Comparison of ENCODE assay signal across 1 cellular context in genomic region chr17:59330314-59330942, GRCh38.
A peak's percentile ranks its signal among the peaks of the same experiment; 100 is the strongest.
TF ChIP-seq lines count a peak whose summit lies in the region.

No MANE protein-coding gene starts in this region.

TF ChIP-seq in HepG2, 621 proteins besides CTCF, POLR2A, EP300 and RAD21 (continued from another document and continues in another):
- TF ChIP-seq PATZ1 (CRISPR knock-in tag; IDR thresholded peaks at IDR 0.05) (peak; percentile 72), GRHL1 (CRISPR knock-in tag; conservative IDR thresholded peaks at IDR 0.05) (no peak), MNT (IDR thresholded peaks at IDR 0.05) (peak; percentile 69), TBP (CRISPR knock-in tag; IDR thresholded peaks at IDR 0.05) (no peak), ZNF251 (CRISPR knock-in tag; IDR thresholded peaks at IDR 0.05) (no peak), ZZZ3 (CRISPR knock-in tag; IDR thresholded peaks at IDR 0.05; ENCODE audit: borderline replicate concordance) (no peak), ZNF816 (CRISPR knock-in tag; IDR thresholded peaks at IDR 0.05; ENCODE audit: borderline replicate concordance) (no peak), EED (CRISPR knock-in tag; IDR thresholded peaks at IDR 0.05) (no peak), ATF2 (CRISPR knock-in tag; IDR thresholded peaks at IDR 0.05) (peak; percentile 66; the same call in 1 of the 2 replicates), SPEN (CRISPR knock-in tag; IDR thresholded peaks at IDR 0.05; ENCODE audit: low read depth) (peak; percentile 58), PLRG1 (conservative IDR thresholded peaks at IDR 0.05) (no peak), JUN (CRISPR knock-in tag; IDR thresholded peaks at IDR 0.05) (no peak), DRAP1 (CRISPR knock-in tag; IDR thresholded peaks at IDR 0.05) (peak; percentile 96), MATR3 (CRISPR knock-in tag; IDR thresholded peaks at IDR 0.05) (no peak), PHB2 (IDR thresholded peaks at IDR 0.05; ENCODE audit: partially characterized antibody) (no peak), ZNF550 (CRISPR knock-in tag; IDR thresholded peaks at IDR 0.05; ENCODE audit: borderline replicate concordance) (no peak), PCBP2 (optimal IDR thresholded peaks at IDR 0.05; ENCODE audit: low read depth, low read length, poor library complexity, severe bottlenecking) (no peak), ZSCAN9 (CRISPR knock-in tag; IDR thresholded peaks at IDR 0.05; ENCODE audit: borderline replicate concordance) (peak; percentile 54; the same call in 1 of the 2 replicates), CREM (IDR thresholded peaks at IDR 0.05) (peak; percentile 42; the same call in 1 of the 2 replicates), CREM (CRISPR knock-in tag; IDR thresholded peaks at IDR 0.05) (no peak), ZNF761 (CRISPR knock-in tag; conservative IDR thresholded peaks at IDR 0.05) (no peak), BHLHE40 (IDR thresholded peaks at IDR 0.05; ENCODE audit: low read length) (no peak), PPARG (CRISPR knock-in tag; conservative IDR thresholded peaks at IDR 0.05) (0 out of 2 replicates have a peak, but pooled peaks have one; percentile 13), MAFF (IDR thresholded peaks at IDR 0.05; ENCODE audit: low read depth, low read length) (no peak), ZNF879 (CRISPR knock-in tag; IDR thresholded peaks at IDR 0.05) (no peak), AHR (CRISPR knock-in tag; IDR thresholded peaks at IDR 0.05) (no peak), ZBTB8A (CRISPR knock-in tag; IDR thresholded peaks at IDR 0.05; ENCODE audit: borderline replicate concordance, low read depth) (no peak), ZNF256 (CRISPR knock-in tag; conservative IDR thresholded peaks at IDR 0.05) (0 out of 2 replicates have a peak, but pooled peaks have one; percentile 40), ZSCAN30 (CRISPR knock-in tag; IDR thresholded peaks at IDR 0.05) (no peak), ZNF263 (CRISPR knock-in tag; IDR thresholded peaks at IDR 0.05) (peak; percentile 51; the same call in 1 of the 2 replicates), ZMYM4 (CRISPR knock-in tag; IDR thresholded peaks at IDR 0.05) (peak; percentile 45), ZKSCAN8 (CRISPR knock-in tag; IDR thresholded peaks at IDR 0.05; ENCODE audit: borderline replicate concordance) (peak; percentile 60; the same call in 1 of the 2 replicates), PRMT3 (CRISPR knock-in tag; IDR thresholded peaks at IDR 0.05; ENCODE audit: borderline replicate concordance, low read depth) (no peak), CREB1 (IDR thresholded peaks at IDR 0.05) (no peak), CREB1 (CRISPR knock-in tag; IDR thresholded peaks at IDR 0.05) (peak; percentile 45; the same call in 1 of the 2 replicates), ZNF124 (CRISPR knock-in tag; IDR thresholded peaks at IDR 0.05) (no peak), IRF2 (CRISPR knock-in tag; IDR thresholded peaks at IDR 0.05) (peak; percentile 71; the same call in 1 of the 2 replicates), AKNA (CRISPR knock-in tag; IDR thresholded peaks at IDR 0.05; ENCODE audit: borderline replicate concordance) (no peak), ZBTB7A (CRISPR knock-in tag; IDR thresholded peaks at IDR 0.05) (no peak), KMT2A (CRISPR knock-in tag; IDR thresholded peaks at IDR 0.05) (peak; percentile 51; the same call in 1 of the 2 replicates), NFRKB (IDR thresholded peaks at IDR 0.05) (no peak), ONECUT2 (CRISPR knock-in tag; IDR thresholded peaks at IDR 0.05) (no peak), MAFG (CRISPR knock-in tag; IDR thresholded peaks at IDR 0.05) (no peak), CBX2 (IDR thresholded peaks at IDR 0.05; ENCODE audit: low read depth, low read length) (no peak), CBX2 (CRISPR knock-in tag; IDR thresholded peaks at IDR 0.05; ENCODE audit: low read depth) (no peak), GATAD2A (CRISPR knock-in tag; IDR thresholded peaks at IDR 0.05) (peak; percentile 70), ZNF746 (CRISPR knock-in tag; IDR thresholded peaks at IDR 0.05) (no peak; the same call in 1 of the 2 replicates), REPIN1 (CRISPR knock-in tag; IDR thresholded peaks at IDR 0.05; ENCODE audit: borderline replicate concordance, low read depth) (peak; percentile 76; the same call in 1 of the 2 replicates), ZNF225 (CRISPR knock-in tag; IDR thresholded peaks at IDR 0.05) (no peak), MXD4 (CRISPR knock-in tag; IDR thresholded peaks at IDR 0.05) (no peak), SATB2 (CRISPR knock-in tag; IDR thresholded peaks at IDR 0.05) (peak; percentile 68; the same call in 1 of the 2 replicates)
- TF ChIP-seq, protein P1, sequence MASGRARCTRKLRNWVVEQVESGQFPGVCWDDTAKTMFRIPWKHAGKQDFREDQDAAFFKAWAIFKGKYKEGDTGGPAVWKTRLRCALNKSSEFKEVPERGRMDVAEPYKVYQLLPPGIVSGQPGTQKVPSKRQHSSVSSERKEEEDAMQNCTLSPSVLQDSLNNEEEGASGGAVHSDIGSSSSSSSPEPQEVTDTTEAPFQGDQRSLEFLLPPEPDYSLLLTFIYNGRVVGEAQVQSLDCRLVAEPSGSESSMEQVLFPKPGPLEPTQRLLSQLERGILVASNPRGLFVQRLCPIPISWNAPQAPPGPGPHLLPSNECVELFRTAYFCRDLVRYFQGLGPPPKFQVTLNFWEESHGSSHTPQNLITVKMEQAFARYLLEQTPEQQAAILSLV (CRISPR knock-in tag; IDR thresholded peaks at IDR 0.05; ENCODE audit: borderline replicate concordance), result peak; percentile 49; the same call in 1 of the 2 replicates
- TF ChIP-seq, protein P2, sequence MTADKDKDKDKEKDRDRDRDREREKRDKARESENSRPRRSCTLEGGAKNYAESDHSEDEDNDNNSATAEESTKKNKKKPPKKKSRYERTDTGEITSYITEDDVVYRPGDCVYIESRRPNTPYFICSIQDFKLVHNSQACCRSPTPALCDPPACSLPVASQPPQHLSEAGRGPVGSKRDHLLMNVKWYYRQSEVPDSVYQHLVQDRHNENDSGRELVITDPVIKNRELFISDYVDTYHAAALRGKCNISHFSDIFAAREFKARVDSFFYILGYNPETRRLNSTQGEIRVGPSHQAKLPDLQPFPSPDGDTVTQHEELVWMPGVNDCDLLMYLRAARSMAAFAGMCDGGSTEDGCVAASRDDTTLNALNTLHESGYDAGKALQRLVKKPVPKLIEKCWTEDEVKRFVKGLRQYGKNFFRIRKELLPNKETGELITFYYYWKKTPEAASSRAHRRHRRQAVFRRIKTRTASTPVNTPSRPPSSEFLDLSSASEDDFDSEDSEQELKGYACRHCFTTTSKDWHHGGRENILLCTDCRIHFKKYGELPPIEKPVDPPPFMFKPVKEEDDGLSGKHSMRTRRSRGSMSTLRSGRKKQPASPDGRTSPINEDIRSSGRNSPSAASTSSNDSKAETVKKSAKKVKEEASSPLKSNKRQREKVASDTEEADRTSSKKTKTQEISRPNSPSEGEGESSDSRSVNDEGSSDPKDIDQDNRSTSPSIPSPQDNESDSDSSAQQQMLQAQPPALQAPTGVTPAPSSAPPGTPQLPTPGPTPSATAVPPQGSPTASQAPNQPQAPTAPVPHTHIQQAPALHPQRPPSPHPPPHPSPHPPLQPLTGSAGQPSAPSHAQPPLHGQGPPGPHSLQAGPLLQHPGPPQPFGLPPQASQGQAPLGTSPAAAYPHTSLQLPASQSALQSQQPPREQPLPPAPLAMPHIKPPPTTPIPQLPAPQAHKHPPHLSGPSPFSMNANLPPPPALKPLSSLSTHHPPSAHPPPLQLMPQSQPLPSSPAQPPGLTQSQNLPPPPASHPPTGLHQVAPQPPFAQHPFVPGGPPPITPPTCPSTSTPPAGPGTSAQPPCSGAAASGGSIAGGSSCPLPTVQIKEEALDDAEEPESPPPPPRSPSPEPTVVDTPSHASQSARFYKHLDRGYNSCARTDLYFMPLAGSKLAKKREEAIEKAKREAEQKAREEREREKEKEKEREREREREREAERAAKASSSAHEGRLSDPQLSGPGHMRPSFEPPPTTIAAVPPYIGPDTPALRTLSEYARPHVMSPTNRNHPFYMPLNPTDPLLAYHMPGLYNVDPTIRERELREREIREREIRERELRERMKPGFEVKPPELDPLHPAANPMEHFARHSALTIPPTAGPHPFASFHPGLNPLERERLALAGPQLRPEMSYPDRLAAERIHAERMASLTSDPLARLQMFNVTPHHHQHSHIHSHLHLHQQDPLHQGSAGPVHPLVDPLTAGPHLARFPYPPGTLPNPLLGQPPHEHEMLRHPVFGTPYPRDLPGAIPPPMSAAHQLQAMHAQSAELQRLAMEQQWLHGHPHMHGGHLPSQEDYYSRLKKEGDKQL (CRISPR knock-in tag; IDR thresholded peaks at IDR 0.05; ENCODE audit: low read depth), result 0 out of 2 replicates have a peak, but pooled peaks have one; percentile 48
